11 cellular contexts compared by ENCODE assay signal in the genomic region with DNA sequence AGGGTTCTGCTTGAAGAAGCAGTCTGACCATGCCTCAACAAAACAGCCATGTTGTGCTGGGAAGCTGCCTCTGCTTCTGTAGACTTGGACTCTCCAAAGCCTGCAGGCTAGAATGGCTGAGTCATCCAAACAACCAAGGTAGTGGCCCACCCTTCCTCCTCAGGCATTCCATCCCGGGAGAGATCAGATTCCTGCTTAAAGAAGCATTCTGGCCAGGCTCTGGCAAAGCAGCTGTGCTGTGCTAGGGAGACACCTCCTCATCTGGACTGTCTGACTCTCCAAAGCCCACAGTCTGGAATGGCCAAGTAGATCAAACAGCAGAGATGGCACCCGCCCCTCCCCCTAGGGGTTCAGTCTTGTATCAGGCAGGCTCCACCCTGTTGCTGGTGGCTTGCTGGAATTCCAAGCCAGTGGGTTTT. TPM values are rescaled to one million over a fixed set of nuclear protein-coding genes. Genes with fewer than 3 reads are reported as not detected.
DNase-seq lines count a peak whose midpoint lies in the region; ATAC-seq and TF ChIP-seq lines count a peak whose summit lies in the region.
"Had no signal": no experiment of that assay in that cellular context is flagged by ENCODE, and none has a peak within 500 bp of the region (broad histone marks: within the 10 kb centered on the region; RNA-seq: fewer than 3 reads in every experiment).

No MANE protein-coding gene starts in this region.

- H2AFZ ChIP-seq in fibroblast of lung (ENCODE audit: low read length), result no peak overlapping the region

- CTCF ChIA-PET in activated CD4-positive, alpha-beta memory T cell treated with anti-CD3 and anti-CD28 coated beads for 36 hours (lab: Charles Lee), result no interaction called here

- no peaks in the 10 kb centered on the region for H3K36me3 ChIP-seq in fibroblast of lung (ENCODE audit: control insufficient read depth, insufficient read depth, low read length)

- peak overlapping the region; percentile 34 for H3K27ac ChIP-seq in fibroblast of lung (ENCODE audit: insufficient read depth, low read length)

- H3K27me3 ChIP-seq in fibroblast of lung (ENCODE audit: control insufficient read depth, insufficient read depth, low read length), result no peaks in the 10 kb centered on the region

- no peaks in the 10 kb centered on the region for H3K27me3 Mint-ChIP-seq in progenitor cell of endocrine pancreas
- peaks cover 7% of the 10 kb centered on the region for H3K27me3 Mint-ChIP-seq in activated CD4-positive, alpha-beta memory T cell treated with anti-CD3 and anti-CD28 coated beads for 36 hours
- H3K27me3 Mint-ChIP-seq in activated naive CD8-positive, alpha-beta T cell treated with anti-CD3 and anti-CD28 coated beads, Interleukin-2, amount 50 U/mL, for 24 hours, result peaks cover 11% of the 10 kb centered on the region

- H3K4me3 Mint-ChIP-seq in progenitor cell of endocrine pancreas (ENCODE audit: low read depth), result no peak overlapping the region
- H3K4me3 Mint-ChIP-seq in activated CD4-positive, alpha-beta memory T cell treated with anti-CD3 and anti-CD28 coated beads for 36 hours, result no peak overlapping the region
- H3K4me3 Mint-ChIP-seq in activated naive CD8-positive, alpha-beta T cell treated with anti-CD3 and anti-CD28 coated beads, Interleukin-2, amount 50 U/mL, for 24 hours, result no peak overlapping the region
- H3K4me3 Mint-ChIP-seq: naive thymus-derived CD8-positive, alpha-beta T cell had no signal

- no peaks in the 10 kb centered on the region for H4K20me1 ChIP-seq in fibroblast of lung (ENCODE audit: control insufficient read depth, extremely low read depth, insufficient read depth, low read length)

- DNase-seq in EL (peak; percentile 99), RPMI7951 (ENCODE audit: low read depth) (peak; percentile 100), fibroblast of lung (ENCODE audit: low read depth in 2 of 2) (peak; percentile 83 to 97), progenitor cell of endocrine pancreas (ENCODE audit: low spot score, unreplicated experiment) (no peak)
- DNase-seq in activated CD4-positive, alpha-beta memory T cell treated with anti-CD3 and anti-CD28 coated beads for 36 hours, result no peak
- DNase-seq in activated naive CD8-positive, alpha-beta T cell treated with anti-CD3 and anti-CD28 coated beads, Interleukin-2, amount 50 U/mL, for 24 hours, result no peak
- no peak for DNase-seq in activated effector memory CD4-positive, alpha-beta T cell treated with Interleukin-2 at 50 U/mL for 16 hours
- DNase-seq: activated CD8-positive, alpha-beta memory T cell treated with anti-CD3 and anti-CD28 coated beads, Interleukin-2, amount 50 U/mL, for 48 hours; effector CD4-positive, alpha-beta T cell; naive thymus-derived CD8-positive, alpha-beta T cell had no signal

- TF ChIP-seq CTCF in fibroblast of lung (conservative IDR thresholded peaks at IDR 0.05 in 1 of 2, IDR thresholded peaks at IDR 0.05 in 1 of 2; ENCODE audit: low read depth in 1 of 2, low read length in 2 of 2) (no peak), progenitor cell of endocrine pancreas (IDR thresholded peaks at IDR 0.05; ENCODE audit: unreplicated experiment) (no peak)

- no peak for ATAC-seq in activated naive CD8-positive, alpha-beta T cell treated with anti-CD3 and anti-CD28 coated beads, Interleukin-2, amount 50 U/mL, for 24 hours
- no peak for ATAC-seq in HG02642 (IDR thresholded peaks at IDR 0.05; ENCODE audit: poor library complexity, unreplicated experiment)
- ATAC-seq: naive thymus-derived CD8-positive, alpha-beta T cell had no signal

- peak overlapping the region; percentile 63 for H3K4me2 ChIP-seq in fibroblast of lung (ENCODE audit: extremely low read depth, insufficient read depth, low read length)

- H3K79me2 ChIP-seq in fibroblast of lung (ENCODE audit: control insufficient read depth, insufficient read depth, low read length), result no peaks in the 10 kb centered on the region

- peak overlapping the region; percentile 61 for H3K27ac Mint-ChIP-seq in progenitor cell of endocrine pancreas
- no peak overlapping the region for H3K27ac Mint-ChIP-seq in activated CD4-positive, alpha-beta memory T cell treated with anti-CD3 and anti-CD28 coated beads for 36 hours
- H3K27ac Mint-ChIP-seq in activated naive CD8-positive, alpha-beta T cell treated with anti-CD3 and anti-CD28 coated beads, Interleukin-2, amount 50 U/mL, for 24 hours, result no peak overlapping the region

- peak overlapping the region; percentile 7 for H3K9ac ChIP-seq in fibroblast of lung (ENCODE audit: insufficient read depth, low read length)

- H3K9me3 ChIP-seq in fibroblast of lung (ENCODE audit: control insufficient read depth, insufficient read depth, low read depth, low read length), result no peaks in the 10 kb centered on the region

- peaks cover 32% of the 10 kb centered on the region for H3K9me3 Mint-ChIP-seq in progenitor cell of endocrine pancreas (ENCODE audit: low read depth)
- H3K9me3 Mint-ChIP-seq in activated CD4-positive, alpha-beta memory T cell treated with anti-CD3 and anti-CD28 coated beads for 36 hours, result peaks cover 17% of the 10 kb centered on the region
- H3K9me3 Mint-ChIP-seq in activated naive CD8-positive, alpha-beta T cell treated with anti-CD3 and anti-CD28 coated beads, Interleukin-2, amount 50 U/mL, for 24 hours, result peaks cover 9% of the 10 kb centered on the region

- peaks cover 12% of the 10 kb centered on the region for H3K36me3 Mint-ChIP-seq in progenitor cell of endocrine pancreas (ENCODE audit: insufficient read depth)
- peaks cover 2% of the 10 kb centered on the region for H3K36me3 Mint-ChIP-seq in activated CD4-positive, alpha-beta memory T cell treated with anti-CD3 and anti-CD28 coated beads for 36 hours
- H3K36me3 Mint-ChIP-seq in activated naive CD8-positive, alpha-beta T cell treated with anti-CD3 and anti-CD28 coated beads, Interleukin-2, amount 50 U/mL, for 24 hours (ENCODE audit: low read depth), result peaks cover 1% of the 10 kb centered on the region

- H3K4me1 ChIP-seq in fibroblast of lung (ENCODE audit: control insufficient read depth, extremely low read depth, insufficient read depth, low read length), result peaks cover 19% of the 10 kb centered on the region

- intact Hi-C loops in activated CD4-positive, alpha-beta memory T cell treated with anti-CD3 and anti-CD28 coated beads for 36 hours (cut with micrococcal nuclease), result no loop called here

- H3K4me3 ChIP-seq in fibroblast of lung (replicated peaks in 1 of 4; ENCODE audit: control extremely low read depth in 1 of 4, insufficient read depth in 1 of 4, low read depth in 3 of 4, low read length in 4 of 4), result no peak overlapping the region

- peaks cover 14% of the 10 kb centered on the region for H3K4me1 Mint-ChIP-seq in progenitor cell of endocrine pancreas (ENCODE audit: low read depth)
- H3K4me1 Mint-ChIP-seq in activated CD4-positive, alpha-beta memory T cell treated with anti-CD3 and anti-CD28 coated beads for 36 hours (ENCODE audit: low read depth), result no peaks in the 10 kb centered on the region
- H3K4me1 Mint-ChIP-seq in activated naive CD8-positive, alpha-beta T cell treated with anti-CD3 and anti-CD28 coated beads, Interleukin-2, amount 50 U/mL, for 24 hours, result no peaks in the 10 kb centered on the region
- H3K4me1 Mint-ChIP-seq: naive thymus-derived CD8-positive, alpha-beta T cell had no signal

- POLR2A ChIA-PET in activated CD4-positive, alpha-beta memory T cell treated with anti-CD3 and anti-CD28 coated beads for 36 hours (lab: Charles Lee), result no interaction called here

RNA-seq across cellular contexts. Expression of a gene that starts 38.3 kb away (rescaled TPM):
- total RNA-seq in RPMI7951 (2014; rRNA removed; shearing (Covaris generic)), result 76.5 and 84.8 TPM in 2 replicates
- 50.8 and 234 TPM in 2 replicates for total RNA-seq in fibroblast of lung
- 269 and 400 TPM in 2 replicates for polyA plus RNA-seq in fibroblast of lung
- polyA plus RNA-seq in fibroblast of lung (2012), result 178 and 273 TPM in 2 replicates
- 417 and 423 TPM in 2 replicates for polyA minus RNA-seq in fibroblast of lung (ENCODE audit: low replicate concordance)
- total RNA-seq in progenitor cell of endocrine pancreas, result 84.9 and 95.0 TPM in 2 replicates
- total RNA-seq in activated CD4-positive, alpha-beta memory T cell treated with anti-CD3 and anti-CD28 coated beads for 36 hours, result under 1 TPM; 0.15 to 0.33 TPM
- total RNA-seq: naive thymus-derived CD8-positive, alpha-beta T cell had no signal
- polyA plus RNA-seq: naive thymus-derived CD8-positive, alpha-beta T cell had no signal

Comparison
In these comparisons a context has a peak if more than half of its experiments do, and no peak if none do; other contexts are left out.
1. DNase-seq: peak in EL (single experiment), RPMI7951 (single experiment) and fibroblast of lung (2 of 2); none in progenitor cell of endocrine pancreas (single experiment), activated CD4-positive, alpha-beta memory T cell treated with anti-CD3 and anti-CD28 coated beads for 36 hours (single experiment), activated naive CD8-positive, alpha-beta T cell treated with anti-CD3 and anti-CD28 coated beads, Interleukin-2, amount 50 U/mL, for 24 hours (single experiment) and activated effector memory CD4-positive, alpha-beta T cell treated with Interleukin-2 at 50 U/mL for 16 hours (single experiment).
2. RNA of a gene that starts 38.3 kb away (total RNA-seq): 50.8 to 234 TPM in fibroblast of lung, 84.9 to 95.0 TPM in progenitor cell of endocrine pancreas and 76.5 to 84.8 TPM in RPMI7951; 0.15 to 0.33 TPM in activated CD4-positive, alpha-beta memory T cell treated with anti-CD3 and anti-CD28 coated beads for 36 hours; every median in the first group is over 10 times any median in the second.